Comparison of ENCODE assay signal across 20 cellular contexts in genomic region chr9:83182071-83182470, GRCh38.
DNase-seq lines count a peak whose midpoint lies in the region; ATAC-seq, FAIRE-seq and TF ChIP-seq lines count a peak whose summit lies in the region.
"Had no signal": no experiment of that assay in that cellular context is flagged by ENCODE, and none has a peak within 500 bp of the region (broad histone marks: within the 10 kb centered on the region; RNA-seq: fewer than 3 reads in every experiment).

No MANE protein-coding gene starts in this region.

- H3K36me3 ChIP-seq in pancreas (no peaks in the 10 kb centered on the region), PC-3 (ENCODE audit: low read depth, low read length) (no peaks in the 10 kb centered on the region)
- H3K36me3 ChIP-seq: Peyer's patch had no signal

- ATAC-seq in pancreas: peak in 3 of 4 donors; percentile 46 to 86 (median 69)
- no peak for ATAC-seq in GM19035 (IDR thresholded peaks at IDR 0.05; ENCODE audit: unreplicated experiment)
- ATAC-seq in PC-3: no peak
- ATAC-seq: GM12878, HCT116, Right ventricle myocardium inferior had no signal

- no peak overlapping the region for H3K4me3 ChIP-seq in pancreas
- no peak overlapping the region for H3K4me3 ChIP-seq in PC-3 (ENCODE audit: low read length)
- H3K4me3 ChIP-seq: GM12878, GM23248, Peyer's patch had no signal

- H3K4me2 ChIP-seq in PC-3 (ENCODE audit: low read length): no peak overlapping the region

- no peaks in the 10 kb centered on the region for H3K79me2 ChIP-seq in PC-3 (ENCODE audit: low read length)

- no peak overlapping the region for H3K27ac ChIP-seq in pancreas
- no peak overlapping the region for H3K27ac ChIP-seq in PC-3 (ENCODE audit: low read length)
- H3K27ac ChIP-seq: 22Rv1, GM23248, Peyer's patch had no signal

- H3F3A ChIP-seq in PC-3 (ENCODE audit: low read length, unreplicated experiment): no peaks in the 10 kb centered on the region

- POLR2A ChIA-PET in PC-3 (lab: Charles Lee; ENCODE audit: unreplicated experiment): no interaction called here

- no TSS peak for BruUV-seq in PC-3 (replicated peaks; lab: Mats Ljungman, UMichigan)

- H3K9me3 ChIP-seq in pancreas (no peaks in the 10 kb centered on the region), PC-3 (ENCODE audit: low read length) (no peaks in the 10 kb centered on the region)

- no peak overlapping the region for H2AFZ ChIP-seq in PC-3 (ENCODE audit: low read length)
- H2AFZ ChIP-seq: GM23248 had no signal

- FAIRE-seq in pancreas (lab: Jason Lieb, UNC): no peak
- FAIRE-seq: GM12878, GM19239 had no signal

- H3K9me2 ChIP-seq in PC-3 (replicated peaks; ENCODE audit: low read length): no peaks in the 10 kb centered on the region

- H3K27me3 ChIP-seq in pancreas (no peaks in the 10 kb centered on the region), PC-3 (ENCODE audit: low read length) (peaks cover 11% of the 10 kb centered on the region; the same call in 1 of the 2 replicates)
- H3K27me3 ChIP-seq: Peyer's patch had no signal

- peak in 2 of 3 experiments; percentile 49 to 88 for DNase-seq in NCI-H1417 (lab: John Stamatoyannopoulos, UW)
- DNase-seq in NCI-H1417 treated with DMSO at 0.1 percent for 48 hours (lab: John Stamatoyannopoulos, UW): no peak
- peak; percentile 89 for DNase-seq in NCI-H69 (lab: John Stamatoyannopoulos, UW)
- peak; percentile 41 for DNase-seq in kidney glomerular epithelial cell (lab: John Stamatoyannopoulos, UW)
- DNase-seq in pancreas: no peak
- DNase-seq in PC-3: no peak
- no peak for DNase-seq in inferior parietal cortex (ENCODE audit: extremely low spot score)
- DNase-seq: GM23248, MM.1S, NCI-H1092 treated with DMSO at 0.1 percent for 48 hours, NCI-H1694, NCI-H2081 treated with DMSO at 0.1 percent for 48 hours, NCI-H510A, Peyer's patch had no signal

- WGBS in pancreas, 2 donors: 30 to 32% methylated on average over 3 of the region's 3 CpGs

- intact Hi-C loops in pancreas (cut with DNase I) (no loop called here), PC-3 (cut with micrococcal nuclease) (no loop called here)

- CTCF ChIA-PET in PC-3 (lab: Charles Lee): no interaction called here

- H4K20me1 ChIP-seq in PC-3 (ENCODE audit: low read length): no peaks in the 10 kb centered on the region

- H3K4me1 ChIP-seq in pancreas: peaks cover 0 to 3% (median 0%) of the 10 kb centered on the region in 3 donors
- H3K4me1 ChIP-seq in PC-3 (ENCODE audit: insufficient read depth, low read length): no peaks in the 10 kb centered on the region
- H3K4me1 ChIP-seq: Peyer's patch had no signal

- H3K9ac ChIP-seq in PC-3 (ENCODE audit: low read length): no peak overlapping the region
- H3K9ac ChIP-seq: GM23248 had no signal

- no peak for TF ChIP-seq CTCF in pancreas (IDR thresholded peaks at IDR 0.05)
- TF ChIP-seq CTCF in PC-3 (conservative IDR thresholded peaks at IDR 0.05; ENCODE audit: low read depth, low read length): no peak

Comparison
In these comparisons a context has a peak if more than half of its experiments do, and no peak if none do; other contexts are left out.
1. DNase-seq: peak in NCI-H1417 (2 of 3), NCI-H69 (single experiment) and kidney glomerular epithelial cell (single experiment); none in NCI-H1417 treated with DMSO at 0.1 percent for 48 hours (single experiment), pancreas (0 of 6), PC-3 (single experiment) and inferior parietal cortex (single experiment).
2. ATAC-seq: peak in pancreas (3 of 4); none in GM19035 (single experiment) and PC-3 (single experiment).